In genomic region chr2:128329607-128330006, GRCh38 we compare ENCODE assay signal across 1 cellular context.
TF ChIP-seq lines count a peak whose summit lies in the region.

No MANE protein-coding gene starts in this region.

TF ChIP-seq in K562, 482 proteins besides CTCF, POLR2A, EP300 and RAD21:
- TF ChIP-seq MGA (IDR thresholded peaks at IDR 0.05) (0 out of 2 replicates have a peak, but pooled peaks have one; percentile 12), L3MBTL2 (IDR thresholded peaks at IDR 0.05) (peak; percentile 58; the same call in 1 of the 2 replicates), FOSL1 (tag; conservative IDR thresholded peaks at IDR 0.05) (no peak)
